Comparison of ENCODE assay signal across 8 cellular contexts in the genomic region with DNA sequence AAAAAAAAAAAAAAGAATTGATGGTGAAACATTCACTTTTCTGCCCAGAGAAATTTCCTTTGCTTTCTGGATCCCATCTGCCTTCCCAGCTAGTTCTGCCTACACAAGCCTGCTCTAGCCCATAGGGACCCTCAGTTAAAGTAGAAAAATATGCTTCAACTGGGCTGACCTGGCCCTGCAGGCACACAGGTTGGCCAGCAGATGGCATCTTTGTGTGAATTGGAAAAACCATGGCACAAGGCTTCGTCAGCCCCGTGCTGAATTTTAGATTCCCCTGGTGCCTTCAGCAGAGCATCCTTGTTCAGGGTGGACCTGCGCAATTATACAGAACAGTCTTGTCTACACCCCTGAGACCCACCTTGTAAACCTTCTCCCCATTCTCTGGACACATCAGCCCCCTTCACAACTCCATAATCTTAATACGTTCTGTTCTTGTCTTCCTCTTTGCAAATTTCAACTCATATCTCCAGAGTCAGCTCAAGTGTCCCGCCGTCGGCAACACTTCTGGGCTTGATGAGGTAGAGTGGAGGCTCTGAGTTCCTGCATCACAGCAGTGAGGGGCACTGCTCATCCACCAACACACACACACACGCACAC.
DNase-seq lines count a peak whose midpoint lies in the region; ATAC-seq and TF ChIP-seq lines count a peak whose summit lies in the region.

No MANE protein-coding gene starts in this region.

- no peak for TF ChIP-seq POLR2A in right lobe of liver (IDR thresholded peaks at IDR 0.05)
- TF ChIP-seq POLR2A in suprapubic skin (IDR thresholded peaks at IDR 0.05): no peak

- intact Hi-C loops in right lobe of liver (cut with DNase I): loop anchor here in 1 of 2 donors (10.0 kb wide), 1 partner anchor 652 kb away; no protein-coding TSS in a partner anchor

- peak; percentile 92 for ATAC-seq in GM21786 (IDR thresholded peaks at IDR 0.05; ENCODE audit: unreplicated experiment)
- ATAC-seq in right lobe of liver: peak; percentile 79 to 91 (median 84)

- H3K4me1 ChIP-seq in right lobe of liver (no peaks in the 10 kb centered on the region), suprapubic skin (no peaks in the 10 kb centered on the region)

- TF ChIP-seq EP300 in suprapubic skin (IDR thresholded peaks at IDR 0.05): no peak

- H3K9me3 ChIP-seq in right lobe of liver (no peaks in the 10 kb centered on the region), suprapubic skin (no peaks in the 10 kb centered on the region)

- H3K36me3 ChIP-seq in right lobe of liver (no peaks in the 10 kb centered on the region), suprapubic skin (no peaks in the 10 kb centered on the region)

- no peak overlapping the region for H3K27ac ChIP-seq in right lobe of liver
- no peak overlapping the region for H3K27ac ChIP-seq in suprapubic skin

- peak; percentile 52 for DNase-seq in NCI-H748 (lab: John Stamatoyannopoulos, UW; ENCODE audit: unreplicated experiment)
- DNase-seq in NCI-H748 treated with DMSO at 0.1 percent for 48 hours (lab: John Stamatoyannopoulos, UW): no peak
- peak; percentile 34 for DNase-seq in UCSD-AML1 (lab: John Stamatoyannopoulos, UW; ENCODE audit: unreplicated experiment)
- DNase-seq in central memory CD4-positive, alpha-beta T cell: peak; percentile 25
- DNase-seq in right lobe of liver: peak in 2 of 3 donors; percentile 29 to 51
- no peak for DNase-seq in suprapubic skin (ENCODE audit: low spot score in 2 of 2)

- H3K27me3 ChIP-seq in right lobe of liver (no peaks in the 10 kb centered on the region), suprapubic skin (peaks cover 4% of the 10 kb centered on the region)

- TF ChIP-seq CTCF in LNCAP (IDR thresholded peaks at IDR 0.05): peak; percentile 81
- peak; percentile 70 to 88 (median 84) for TF ChIP-seq CTCF in right lobe of liver (IDR thresholded peaks at IDR 0.05)
- peak; percentile 32 to 83 for TF ChIP-seq CTCF in suprapubic skin (IDR thresholded peaks at IDR 0.05)

- WGBS in right lobe of liver (ENCODE audit: insufficient coverage, low coverage, low lambda C conversion rate, missing lambda C conversion rate): 37% methylated on average over 6 of the region's 8 CpGs
- 49% methylated on average over 8 of the region's 8 CpGs for WGBS in suprapubic skin

- no peak overlapping the region for H3K4me3 ChIP-seq in right lobe of liver
- H3K4me3 ChIP-seq in suprapubic skin: no peak overlapping the region

Comparison
In these comparisons a context has a peak if more than half of its experiments do, and no peak if none do; other contexts are left out.
1. DNase-seq: peak in NCI-H748 (single experiment), UCSD-AML1 (single experiment), central memory CD4-positive, alpha-beta T cell (single experiment) and right lobe of liver (2 of 3); none in NCI-H748 treated with DMSO at 0.1 percent for 48 hours (single experiment) and suprapubic skin (0 of 2).
2. Peak in every context shown above with its lines, with median percentiles within 50 percentile points of each other: CTCF ChIP-seq.